Comparison of ENCODE assay signal across 8 cellular contexts in the genomic region with DNA sequence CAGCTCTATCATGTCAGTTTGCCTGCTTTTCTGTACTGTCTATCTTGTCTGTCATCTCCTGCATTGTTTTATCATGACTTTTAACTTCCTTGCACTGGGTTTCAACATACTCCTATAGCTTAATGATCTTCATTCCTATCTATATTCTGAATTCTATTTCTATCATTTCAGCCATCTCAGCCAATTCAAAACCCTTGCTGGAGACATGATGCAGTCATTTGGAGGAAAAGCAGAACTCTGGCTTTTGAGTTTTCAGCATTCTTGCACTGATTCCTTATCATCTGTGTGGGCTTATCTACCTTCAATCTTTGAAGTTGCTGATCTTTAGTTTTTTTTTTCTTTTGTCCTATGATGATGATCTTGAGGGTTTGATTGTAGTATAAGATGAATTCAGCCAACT.
"Had no signal": no experiment of that assay in that cellular context is flagged by ENCODE, and none has a peak within 500 bp of the region (broad histone marks: within the 10 kb centered on the region; RNA-seq: fewer than 3 reads in every experiment).

No MANE protein-coding gene starts in this region.

- ATAC-seq: GM23338, HCT116 had no signal

- H3K9ac ChIP-seq: GM23248 had no signal

- H3K9me3 ChIP-seq: HAP-1 had no signal

- H3K36me3 ChIP-seq: HAP-1 had no signal

- H3K27ac ChIP-seq: GM23248 had no signal

- H3K4me1 ChIP-seq: HAP-1 had no signal

- H3K4me3 ChIP-seq: GM23248, GM23338, HAP-1 had no signal

- H3K4me2 ChIP-seq: GM23338 had no signal

- DNase-seq: GM23248, H7, H9, HCEC 1CT, HFFc6 had no signal

- H2AFZ ChIP-seq: GM23248, GM23338 had no signal
